Comparison of ENCODE assay signal across 15 cellular contexts in the genomic region with DNA sequence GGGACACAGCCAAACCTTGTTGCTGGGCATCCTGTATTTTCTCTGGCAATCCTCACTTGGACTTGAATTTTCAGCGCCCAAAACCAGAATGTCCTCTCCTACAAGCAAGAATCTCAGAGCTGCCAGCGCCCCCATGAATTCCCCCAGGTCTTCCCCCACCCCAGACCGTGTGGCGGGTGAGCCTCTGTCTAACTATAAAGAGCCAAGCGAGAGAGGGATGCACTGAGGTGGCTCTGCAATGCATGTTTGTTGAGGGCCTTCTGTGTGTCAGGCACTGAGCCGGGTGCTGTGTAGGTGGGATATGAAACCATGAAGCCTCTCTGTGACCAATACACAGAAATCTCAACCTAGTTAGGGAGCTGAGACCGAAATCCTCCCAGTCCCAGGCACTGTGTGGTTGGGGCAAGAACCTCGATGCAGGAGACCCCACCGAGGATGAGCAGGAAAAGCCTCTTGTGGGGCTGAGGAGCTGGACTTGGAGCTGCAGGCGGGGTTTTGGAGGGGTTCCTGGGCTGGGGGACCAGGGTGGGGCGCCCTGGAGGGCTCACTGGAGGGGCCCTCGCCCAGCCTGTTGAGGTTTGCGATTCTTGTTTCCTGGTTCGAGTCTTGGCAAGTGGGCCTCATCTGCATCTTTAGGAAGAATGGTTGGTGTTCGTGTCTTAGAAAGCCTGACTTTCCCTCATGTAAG. TPM values are rescaled to one million over a fixed set of nuclear protein-coding genes. Genes with fewer than 3 reads are reported as not detected.
"Had no signal": no experiment of that assay in that cellular context is flagged by ENCODE, and none has a peak within 500 bp of the region (broad histone marks: within the 10 kb centered on the region; RNA-seq: fewer than 3 reads in every experiment).

No MANE protein-coding gene starts in this region.

- H3K36me3 Mint-ChIP-seq: neural progenitor cell, T-cell had no signal

- H3K4me1 Mint-ChIP-seq: activated CD4-positive, alpha-beta T cell treated with anti-CD3 and anti-CD28 coated beads, Interleukin-2, amount 10 ng/mL, durations not matched to agents 24 days and 14 days had no signal

- H3K4me1 ChIP-seq: heart left ventricle, left ventricle myocardium inferior, parathyroid adenoma, tibial artery had no signal

- H3K27ac Mint-ChIP-seq: activated CD4-positive, alpha-beta T cell treated with anti-CD3 and anti-CD28 coated beads, Interleukin-2, amount 10 ng/mL, durations not matched to agents 24 days and 14 days; neural progenitor cell; T-cell had no signal

- H3K4me3 Mint-ChIP-seq: activated CD4-positive, alpha-beta T cell treated with anti-CD3 and anti-CD28 coated beads, Interleukin-2, amount 10 ng/mL, durations not matched to agents 24 days and 14 days; neural progenitor cell; T-cell had no signal

- H3K27ac ChIP-seq: cardiac muscle cell, heart left ventricle, left ventricle myocardium inferior, neural progenitor cell, parathyroid adenoma, skin epidermis, tibial artery, VCaP had no signal

- DNase-seq: activated CD4-positive, alpha-beta T cell treated with anti-CD3 and anti-CD28 coated beads, Interleukin-2, amount 10 ng/mL, durations not matched to agents 24 days and 14 days; activated gamma-delta T cell treated with Interleukin-2 at 50 U/mL for 16 hours; effector CD8-positive, alpha-beta T cell; heart left ventricle; left ventricle myocardium inferior; T-cell; tibial artery had no signal

- H3K9me3 ChIP-seq: heart left ventricle, left ventricle myocardium inferior, tibial artery had no signal

- H3K4me3 ChIP-seq: cardiac muscle cell, heart left ventricle, left ventricle myocardium inferior, neural progenitor cell, skin epidermis, tibial artery had no signal

- ATAC-seq: heart left ventricle, T-cell had no signal

- H3K27me3 ChIP-seq: heart left ventricle, neural progenitor cell had no signal

- H3K36me3 ChIP-seq: cardiac muscle cell, left ventricle myocardium inferior, neural progenitor cell, tibial artery had no signal

- H3K9me3 Mint-ChIP-seq: activated CD4-positive, alpha-beta T cell treated with anti-CD3 and anti-CD28 coated beads, Interleukin-2, amount 10 ng/mL, durations not matched to agents 24 days and 14 days; neural progenitor cell; T-cell had no signal

RNA-seq across cellular contexts. Expression of a gene that starts 12.4 kb away (rescaled TPM):
- total RNA-seq: activated CD4-positive, alpha-beta T cell treated with anti-CD3 and anti-CD28 coated beads, Interleukin-2, amount 10 ng/mL, durations not matched to agents 24 days and 14 days; cardiac muscle cell; fibroblast of lung; frontal cortex; heart left ventricle; left ventricle myocardium inferior; myocyte; T-cell had no signal

RNA-seq across cellular contexts. Expression of a gene that starts 23.5 kb away (rescaled TPM):
- total RNA-seq: activated CD4-positive, alpha-beta T cell treated with anti-CD3 and anti-CD28 coated beads, Interleukin-2, amount 10 ng/mL, durations not matched to agents 24 days and 14 days; T-cell had no signal

RNA-seq across cellular contexts. Expression of a gene that starts 40.5 kb away (rescaled TPM):
- total RNA-seq: activated CD4-positive, alpha-beta T cell treated with anti-CD3 and anti-CD28 coated beads, Interleukin-2, amount 10 ng/mL, durations not matched to agents 24 days and 14 days; fibroblast of lung; left ventricle myocardium inferior; myocyte had no signal
